ENCODE assay signal across 19 cellular contexts in the genomic region with DNA sequence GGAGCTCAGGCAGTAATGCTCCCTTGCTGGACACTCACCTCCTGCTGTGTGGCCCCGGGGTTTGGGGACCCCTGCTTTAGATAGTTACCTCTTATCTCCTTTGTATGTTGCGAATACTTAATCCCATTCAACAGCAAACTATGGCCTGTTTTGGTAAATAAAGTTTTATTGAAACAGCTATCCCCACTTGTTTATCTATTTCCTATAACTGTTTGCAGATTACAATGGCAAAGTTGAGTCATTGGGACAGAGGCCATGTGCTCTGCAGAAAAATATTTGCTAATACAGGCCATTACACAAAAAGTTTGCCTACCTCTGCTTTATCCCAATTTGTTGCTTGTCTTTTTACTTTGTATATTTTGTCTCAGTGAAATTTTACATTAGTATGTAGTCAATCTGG.
"Had no signal": no experiment of that assay in that cellular context is flagged by ENCODE, and none has a peak within 500 bp of the region (broad histone marks: within the 10 kb centered on the region; RNA-seq: fewer than 3 reads in every experiment).

No MANE protein-coding gene starts in this region.

- ATAC-seq: activated T-helper 17 cell treated with anti-CD3 and anti-CD28 coated beads, Interleukin-2, amount 50 U/mL, for 72 hours had no signal

- H3K27ac ChIP-seq: brain microvascular endothelial cell had no signal

- H3K27me3 ChIP-seq: brain microvascular endothelial cell had no signal

- DNase-seq: activated CD4-positive, alpha-beta memory T cell treated with anti-CD3 and anti-CD28 coated beads for 36 hours; activated CD4-positive, alpha-beta T cell treated with anti-CD3 and anti-CD28 coated beads, Interleukin-2, amount 10 ng/mL, durations not matched to agents 7 days and 5 days; activated CD4-positive, CD25-positive, alpha-beta regulatory T cell; activated CD8-positive, alpha-beta memory T cell treated with anti-CD3 and anti-CD28 coated beads for 24 hours; activated gamma-delta T cell; activated naive CD4-positive, alpha-beta T cell treated with anti-CD3 and anti-CD28 coated beads, Interleukin-2, amount 10 ng/mL, durations not matched to agents 7 days and 5 days; activated naive CD8-positive, alpha-beta T cell treated with anti-CD3 and anti-CD28 coated beads for 36 hours; activated T-cell treated with anti-CD3 and anti-CD28 coated beads for 4 hours; activated T-cell treated with anti-CD3 and anti-CD28 coated beads, Interleukin-2, amount 50 U/mL, for 48 hours; brain microvascular endothelial cell; NCI-H1105 treated with DMSO at 0.1 percent for 48 hours; NCI-H1436 treated with DMSO at 0.1 percent for 48 hours; NCI-H187 treated with DMSO at 0.1 percent for 48 hours; NCI-H2081 treated with DMSO at 0.1 percent for 48 hours; NCI-H446; NCI-H524; SHP77 treated with DMSO at 0.1 percent for 48 hours had no signal

- H3K36me3 ChIP-seq: brain microvascular endothelial cell had no signal

- FAIRE-seq: RCC 7860 had no signal
